In genomic region chr14:91303091-91303923, GRCh38 we compare ENCODE assay signal across 8 cellular contexts. TPM values are rescaled to one million over a fixed set of nuclear protein-coding genes. Genes with fewer than 3 reads are reported as not detected.
DNase-seq lines count a peak whose midpoint lies in the region; ATAC-seq and TF ChIP-seq lines count a peak whose summit lies in the region.

No MANE protein-coding gene starts in this region.

- peaks cover 0 to 7% of the 10 kb centered on the region in 2 donors for H3K4me1 ChIP-seq in right atrium auricular region

- peaks cover 70% of the 10 kb centered on the region for H3K4me1 Mint-ChIP-seq in activated T-cell treated with anti-CD3 and anti-CD28 coated beads, Interleukin-2, amount 50 U/mL, for 72 hours (ENCODE audit: low read depth)

- H3K4me3 ChIP-seq in right atrium auricular region (peak overlapping the region in 1 of 2 donors; percentile 28), coronary artery (no peak overlapping the region)

- no peaks in the 10 kb centered on the region for H3K36me3 ChIP-seq in right atrium auricular region

- peak overlapping the region; percentile 98 for H3K27ac Mint-ChIP-seq in activated T-cell treated with anti-CD3 and anti-CD28 coated beads, Interleukin-2, amount 50 U/mL, for 72 hours

- H3K9me3 ChIP-seq in right atrium auricular region = no peaks in the 10 kb centered on the region

- H3K27me3 ChIP-seq in right atrium auricular region = no peaks in the 10 kb centered on the region

- TF ChIP-seq CTCF in right atrium auricular region (IDR thresholded peaks at IDR 0.05) (no peak), coronary artery (IDR thresholded peaks at IDR 0.05) (no peak)

- intact Hi-C loops in Right ventricle myocardium superior (cut with DNase I) = no loop called here

- H3K27ac ChIP-seq in right atrium auricular region (no peak overlapping the region), coronary artery (no peak overlapping the region)

- H3K36me3 Mint-ChIP-seq in activated T-cell treated with anti-CD3 and anti-CD28 coated beads, Interleukin-2, amount 50 U/mL, for 72 hours (ENCODE audit: insufficient read depth in 2 of 2) = peaks cover 25 to 51% of the 10 kb centered on the region in 2 donors

- DNase-seq in Right ventricle myocardium superior (peak; percentile 68), right atrium auricular region (ENCODE audit: low spot score) (no peak), NAMALWA (ENCODE audit: low spot score) (peak; percentile 90), iPS-NIHi7 (ENCODE audit: extremely low spot score) (peak; percentile 99), NCI-H748 (lab: John Stamatoyannopoulos, UW; ENCODE audit: unreplicated experiment) (no peak), coronary artery (ENCODE audit: low spot score) (no peak)
- DNase-seq in activated T-cell treated with anti-CD3 and anti-CD28 coated beads, Interleukin-2, amount 50 U/mL, for 72 hours = peak; percentile 86 to 89

- ATAC-seq in Right ventricle myocardium superior (ENCODE audit: poor library complexity) (peak; percentile 63), GM21515 (IDR thresholded peaks at IDR 0.05; ENCODE audit: unreplicated experiment) (no peak)
- peak; percentile 71 to 77 for ATAC-seq in activated T-cell treated with anti-CD3 and anti-CD28 coated beads, Interleukin-2, amount 50 U/mL, for 72 hours (replicated peaks in 1 of 2)

- no peaks in the 10 kb centered on the region for H3K27me3 Mint-ChIP-seq in activated T-cell treated with anti-CD3 and anti-CD28 coated beads, Interleukin-2, amount 50 U/mL, for 72 hours (ENCODE audit: low read depth)

- peak overlapping the region; percentile 74 to 95 for H3K4me3 Mint-ChIP-seq in activated T-cell treated with anti-CD3 and anti-CD28 coated beads, Interleukin-2, amount 50 U/mL, for 72 hours

- H3K9me3 Mint-ChIP-seq in activated T-cell treated with anti-CD3 and anti-CD28 coated beads, Interleukin-2, amount 50 U/mL, for 72 hours = no peaks in the 10 kb centered on the region

RNA-seq across cellular contexts. Expression of gene GPR68, which starts 58.8 kb away (rescaled TPM):
- 0.13 TPM for total RNA-seq in Right ventricle myocardium superior
- 1 to 10 TPM in 1 of 2 donors, under 1 TPM in 1; 0.55 to 1.4 TPM for total RNA-seq in right atrium auricular region
- total RNA-seq in activated T-cell treated with anti-CD3 and anti-CD28 coated beads, Interleukin-2, amount 50 U/mL, for 72 hours = 10 to 100 TPM; 18.9 to 19.2 TPM

Comparison
In these comparisons a context has a peak if more than half of its experiments do, and no peak if none do; other contexts are left out.
1. DNase-seq: peak in Right ventricle myocardium superior (single experiment), NAMALWA (single experiment), activated T-cell treated with anti-CD3 and anti-CD28 coated beads, Interleukin-2, amount 50 U/mL, for 72 hours (2 of 2) and iPS-NIHi7 (single experiment); none in right atrium auricular region (single experiment), NCI-H748 (single experiment) and coronary artery (single experiment).
2. RNA of gene GPR68, which starts 58.8 kb away (total RNA-seq): 18.9 to 19.2 TPM in activated T-cell treated with anti-CD3 and anti-CD28 coated beads, Interleukin-2, amount 50 U/mL, for 72 hours; 0.55 to 1.4 TPM in right atrium auricular region and 0.13 TPM in Right ventricle myocardium superior (single experiment); every median in the first group is over 4 times any median in the second.